ENCODE assay signal across 8 cellular contexts in the genomic region with DNA sequence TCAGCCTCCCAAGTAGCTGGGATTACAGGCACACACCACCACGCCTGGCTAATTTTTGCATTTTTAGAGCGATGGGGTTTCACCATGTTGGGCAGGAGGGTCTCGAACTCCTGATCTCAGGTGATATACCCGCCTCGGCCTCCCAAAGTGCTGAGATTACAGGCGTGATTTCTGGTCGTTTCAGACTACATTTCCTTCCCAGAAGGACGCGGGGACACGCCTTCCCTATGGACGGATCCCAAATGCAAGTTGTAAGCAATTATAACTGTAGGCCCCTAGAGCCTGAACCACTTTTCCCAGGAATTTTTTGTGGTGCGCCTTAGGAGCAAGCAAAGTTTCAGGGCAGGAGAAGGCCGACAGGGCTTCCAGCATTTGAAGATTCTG. TPM values are rescaled to one million over a fixed set of nuclear protein-coding genes. Genes with fewer than 3 reads are reported as not detected.
DNase-seq lines count a peak whose midpoint lies in the region; ATAC-seq, FAIRE-seq and TF ChIP-seq lines count a peak whose summit lies in the region.

No MANE protein-coding gene starts in this region.

- intact Hi-C loops in natural killer cell (cut with micrococcal nuclease), result loop anchor here (1.0 kb wide), 1 partner anchor 155 kb away; a partner anchor contains a TSS

- H3K4me3 ChIP-seq in AG09309 (ENCODE audit: control insufficient read depth, low read depth, low read length), result peak overlapping the region; percentile 40
- H3K4me3 ChIP-seq in Karpas-422 (ENCODE audit: low read length), result peak overlapping the region; percentile 51; the same call in 1 of the 2 replicates
- peak overlapping the region; percentile 63 for H3K4me3 ChIP-seq in coronary artery

- peaks cover 5% of the 10 kb centered on the region for H3K4me1 ChIP-seq in Karpas-422 (ENCODE audit: low read length)

- H3K9ac ChIP-seq in Karpas-422 (ENCODE audit: low read length), result no peak overlapping the region

- H3K79me2 ChIP-seq in Karpas-422 (ENCODE audit: low read length), result no peaks in the 10 kb centered on the region

- peaks cover 11% of the 10 kb centered on the region for H3K36me3 Mint-ChIP-seq in natural killer cell

- H3K4me2 ChIP-seq in Karpas-422 (ENCODE audit: low read depth, low read length, poor library complexity, severe bottlenecking), result no peak overlapping the region

- CTCF ChIA-PET in GM10248 (lab: Yijun Ruan, JAX), result interaction anchor here (1.2 kb wide), 1 partner anchor 8 kb away, joined by 3 read pairs; no protein-coding TSS in a partner anchor

- H3K4me3 Mint-ChIP-seq in natural killer cell, result peak overlapping the region; percentile 100

- peaks cover 14% of the 10 kb centered on the region for H3K9me3 ChIP-seq in Karpas-422 (ENCODE audit: low read length)

- TF ChIP-seq CTCF in AG09309 (IDR thresholded peaks at IDR 0.05; ENCODE audit: control insufficient read depth, insufficient read depth, low read depth, low read length, missing control alignments) (no peak), coronary artery (IDR thresholded peaks at IDR 0.05) (no peak), natural killer cell (IDR thresholded peaks at IDR 0.05) (no peak), GM10248 (IDR thresholded peaks at IDR 0.05; ENCODE audit: control extremely low read depth, extremely low read depth, low read depth, missing control alignments) (no peak)

- H3K27ac ChIP-seq in Karpas-422 (ENCODE audit: low read length) (no peak overlapping the region), coronary artery (peak overlapping the region; percentile 69 to 89)

- peak overlapping the region; percentile 93 to 99 for H3K27ac Mint-ChIP-seq in natural killer cell

- no peaks in the 10 kb centered on the region for H3K27me3 ChIP-seq in Karpas-422 (ENCODE audit: low read length)

- no peaks in the 10 kb centered on the region for H3K9me2 ChIP-seq in Karpas-422 (replicated peaks; ENCODE audit: insufficient read depth, low read length)

- peaks cover 11 to 13% of the 10 kb centered on the region in 2 donors for H3K4me1 Mint-ChIP-seq in natural killer cell

- no peaks in the 10 kb centered on the region for H3K27me3 Mint-ChIP-seq in natural killer cell (ENCODE audit: low read depth in 2 of 2)

- H4K20me1 ChIP-seq in Karpas-422 (ENCODE audit: insufficient read depth, low read depth, low read length), result no peaks in the 10 kb centered on the region

- no peaks in the 10 kb centered on the region for H3K36me3 ChIP-seq in Karpas-422 (ENCODE audit: insufficient read depth, low read length)

- no peak for FAIRE-seq in HTR-8/SVneo (lab: Jason Lieb, UNC)

- POLR2A ChIA-PET in GM10248 (lab: Yijun Ruan, JAX), result no interaction called here

- ATAC-seq in natural killer cell (no peak), HG02763 (IDR thresholded peaks at IDR 0.05; ENCODE audit: unreplicated experiment) (no peak)

- H2AFZ ChIP-seq in Karpas-422 (ENCODE audit: low read length), result peak overlapping the region; percentile 82; the same call in 1 of the 2 replicates

- no peak for DNase-seq in AG09309 (ENCODE audit: low read depth)
- DNase-seq in Karpas-422, result no peak
- no peak for DNase-seq in coronary artery (ENCODE audit: low spot score)
- DNase-seq in natural killer cell, result no peak
- no peak for DNase-seq in GM10248 (ENCODE audit: extremely low spot score)
- DNase-seq in HTR-8/SVneo (ENCODE audit: insufficient read length, low spot score), result no peak
- no peak for DNase-seq in HuH-7 (ENCODE audit: low spot score)

- peaks cover 0 to 4% of the 10 kb centered on the region in 2 donors for H3K9me3 Mint-ChIP-seq in natural killer cell

RNA-seq across cellular contexts. Expression of a gene that starts 17.8 kb away (rescaled TPM):
- total RNA-seq in Karpas-422 (2014; rRNA removed; shearing (Covaris generic); ENCODE audit: low replicate concordance), result 21.7 and 28.3 TPM in 2 replicates
- 100 to 1,000 TPM; 153 to 245 (median 204) TPM for total RNA-seq in natural killer cell

RNA-seq across cellular contexts. Expression of a gene that starts 52.6 kb away (rescaled TPM):
- total RNA-seq in Karpas-422 (2014; rRNA removed; shearing (Covaris generic); ENCODE audit: low replicate concordance), result 4.5 and 6.1 TPM in 2 replicates
- total RNA-seq in natural killer cell, result 1 to 10 TPM; 2.5 to 5.0 (median 3.1) TPM
